27 cellular contexts compared by ENCODE assay signal in genomic region chr3:61547625-61548024, GRCh38. TPM values are rescaled to one million over a fixed set of nuclear protein-coding genes. Genes with fewer than 3 reads are reported as not detected.
DNase-seq lines count a peak whose midpoint lies in the region; TF ChIP-seq lines count a peak whose summit lies in the region.
"Had no signal": no experiment of that assay in that cellular context is flagged by ENCODE, and none has a peak within 500 bp of the region (broad histone marks: within the 10 kb centered on the region; RNA-seq: fewer than 3 reads in every experiment).

No MANE protein-coding gene starts in this region.

- H3K27me3 ChIP-seq in right atrium auricular region (no peaks in the 10 kb centered on the region), vagina (no peaks in the 10 kb centered on the region)
- H3K27me3 ChIP-seq: SJSA1 had no signal

- no peaks in the 10 kb centered on the region for H3K9me3 ChIP-seq in HEK293 (ENCODE audit: control insufficient read depth, insufficient read depth, low read depth, low read length)
- H3K9me3 ChIP-seq in right atrium auricular region = no peaks in the 10 kb centered on the region
- no peaks in the 10 kb centered on the region for H3K9me3 ChIP-seq in vagina
- H3K9me3 ChIP-seq: BE2C, SJSA1 had no signal

- H3K4me3 ChIP-seq in HEK293 (ENCODE audit: low read depth, low read length) (no peak overlapping the region), LNCaP clone FGC (ENCODE audit: low read depth, low read length) (no peak overlapping the region), right atrium auricular region (no peak overlapping the region), vagina (no peak overlapping the region)
- H3K4me3 ChIP-seq: GM23338, PC-9, SJSA1 had no signal

- intact Hi-C loops in vagina (cut with DNase I) = no loop called here

- DNase-seq in NCI-H748 (lab: John Stamatoyannopoulos, UW; ENCODE audit: unreplicated experiment) (peak; percentile 31), NCI-H748 treated with DMSO at 0.1 percent for 48 hours (lab: John Stamatoyannopoulos, UW) (no peak), LNCaP clone FGC (ENCODE audit: low read depth) (peak; percentile 80), GM10248 (ENCODE audit: extremely low spot score) (no peak), right atrium auricular region (ENCODE audit: low spot score) (no peak), vagina (ENCODE audit: extremely low spot score in 2 of 2) (no peak)
- DNase-seq: 8988T; ACHN; BE2C; Calu3; DMS79 treated with DMSO at 0.1 percent for 48 hours; GF-D8; H9; HFFc6; Karpas-422; MV-4-11; NCI-H1105 treated with DMSO at 0.1 percent for 48 hours; NCI-H146; NCI-H1930; NCI-H2227 treated with DMSO at 0.1 percent for 48 hours; NCI-H526 treated with DMSO at 0.1 percent for 48 hours; NK-92 treated with Interleukin-12 subunit alpha and Interleukin-12 subunit beta, amount 100 ng/mL, for 24 hours; PC-9 had no signal

- POLR2A ChIA-PET in HEK293 (lab: Yijun Ruan, JAX) (no interaction called here), GM10248 (lab: Yijun Ruan, JAX) (no interaction called here)

- H3K4me1 ChIP-seq in HEK293 (ENCODE audit: control insufficient read depth, insufficient read depth, low read length) (no peaks in the 10 kb centered on the region), right atrium auricular region (no peaks in the 10 kb centered on the region), vagina (no peaks in the 10 kb centered on the region)
- H3K4me1 ChIP-seq: BE2C, SJSA1 had no signal

- no peak overlapping the region for H3K27ac ChIP-seq in HEK293 (ENCODE audit: extremely low read depth, low read depth, low read length)
- no peak overlapping the region for H3K27ac ChIP-seq in right atrium auricular region
- H3K27ac ChIP-seq in vagina = no peak overlapping the region
- H3K27ac ChIP-seq: HL-60, PC-9, SJSA1 had no signal

- CTCF ChIA-PET in HEK293 (lab: Yijun Ruan, JAX) (no interaction called here), GM10248 (lab: Yijun Ruan, JAX) (no interaction called here)

- TF ChIP-seq POLR2A in vagina (IDR thresholded peaks at IDR 0.05) = no peak

- TF ChIP-seq CTCF in HEK293 (tag by site-specific recombination; IDR thresholded peaks at IDR 0.05) (no peak), LNCaP clone FGC (IDR thresholded peaks at IDR 0.05; ENCODE audit: control insufficient read depth, extremely low read depth, insufficient read depth) (no peak), GM10248 (IDR thresholded peaks at IDR 0.05; ENCODE audit: control extremely low read depth, extremely low read depth, low read depth, missing control alignments) (no peak), right atrium auricular region (IDR thresholded peaks at IDR 0.05) (no peak), vagina (IDR thresholded peaks at IDR 0.05) (no peak)

- H3K36me3 ChIP-seq in HEK293 (ENCODE audit: control insufficient read depth in 2 of 2, insufficient read depth in 1 of 2, low read length in 2 of 2) (no peaks in the 10 kb centered on the region), right atrium auricular region (no peaks in the 10 kb centered on the region), vagina (no peaks in the 10 kb centered on the region)
- H3K36me3 ChIP-seq: BE2C, SJSA1 had no signal

TF ChIP-seq in HEK293, 187 proteins besides CTCF, POLR2A, EP300 and RAD21:
- TF ChIP-seq ZSCAN30 (tag by site-specific recombination; IDR thresholded peaks at IDR 0.05) = no peak
- peak; percentile 42; the same call in 1 of the 2 replicates for TF ChIP-seq ZNF335 (tag by site-specific recombination; conservative IDR thresholded peaks at IDR 0.05)

RNA-seq across cellular contexts. Expression of gene PTPRG, which starts 13.7 kb away (rescaled TPM):
- total RNA-seq in right atrium auricular region (10 to 100 TPM; 33.9 to 39.2 TPM), vagina (47.6 TPM)

Comparison
In these comparisons a context has a peak if more than half of its experiments do, and no peak if none do; other contexts are left out.
1. DNase-seq: peak in NCI-H748 (single experiment) and LNCaP clone FGC (single experiment); none in NCI-H748 treated with DMSO at 0.1 percent for 48 hours (single experiment), GM10248 (single experiment), right atrium auricular region (single experiment) and vagina (0 of 2).